Comparison of ENCODE assay signal across 7 cellular contexts in genomic region chr12:104381721-104382480, GRCh38.
DNase-seq lines count a peak whose midpoint lies in the region; ATAC-seq lines count a peak whose summit lies in the region.

No MANE protein-coding gene starts in this region.

- peaks cover 5 to 7% of the 10 kb centered on the region in 2 donors for H3K27me3 Mint-ChIP-seq in natural killer cell treated with Interleukin-12 subunit alpha and Interleukin-12 subunit beta and Interleukin-15 and Interleukin-18, amount 100 ng/mL, for 72 hours
- no peaks in the 10 kb centered on the region for H3K27me3 Mint-ChIP-seq in stimulated activated naive B cell treated with anti-CD40 and anti-IgM and Interleukin-4, amounts not matched to agents 10 μg/mL and 1 μg/mL and 100 μg/mL, for 72 hours

- peak overlapping the region; percentile 68 to 73 for H3K27ac Mint-ChIP-seq in natural killer cell treated with Interleukin-12 subunit alpha and Interleukin-12 subunit beta and Interleukin-15 and Interleukin-18, amount 100 ng/mL, for 72 hours
- H3K27ac Mint-ChIP-seq in stimulated activated naive B cell treated with anti-CD40 and anti-IgM and Interleukin-4, amounts not matched to agents 10 μg/mL and 1 μg/mL and 100 μg/mL, for 72 hours = peak overlapping the region; percentile 31

- H3K9me3 Mint-ChIP-seq in natural killer cell treated with Interleukin-12 subunit alpha and Interleukin-12 subunit beta and Interleukin-15 and Interleukin-18, amount 100 ng/mL, for 72 hours = peaks cover 7% of the 10 kb centered on the region
- H3K9me3 Mint-ChIP-seq in stimulated activated naive B cell treated with anti-CD40 and anti-IgM and Interleukin-4, amounts not matched to agents 10 μg/mL and 1 μg/mL and 100 μg/mL, for 72 hours = peaks cover 3 to 4% of the 10 kb centered on the region in 2 donors

- H3K36me3 Mint-ChIP-seq in natural killer cell treated with Interleukin-12 subunit alpha and Interleukin-12 subunit beta and Interleukin-15 and Interleukin-18, amount 100 ng/mL, for 72 hours = no peaks in the 10 kb centered on the region
- H3K36me3 Mint-ChIP-seq in stimulated activated naive B cell treated with anti-CD40 and anti-IgM and Interleukin-4, amounts not matched to agents 10 μg/mL and 1 μg/mL and 100 μg/mL, for 72 hours = peaks cover 9 to 24% of the 10 kb centered on the region in 2 donors

- ATAC-seq in GM18498 (IDR thresholded peaks at IDR 0.05; ENCODE audit: unreplicated experiment) = peak; percentile 72
- peak; percentile 81 to 90 for ATAC-seq in natural killer cell treated with Interleukin-12 subunit alpha and Interleukin-12 subunit beta and Interleukin-15 and Interleukin-18, amount 100 ng/mL, for 72 hours
- ATAC-seq in stimulated activated naive B cell treated with anti-CD40 and anti-IgM and Interleukin-4, amounts not matched to agents 10 μg/mL and 1 μg/mL and 100 μg/mL, for 72 hours (replicated peaks) = peak; percentile 92 to 94

- DNase-seq in KBM-7 = peak; percentile 89
- peak; percentile 72 for DNase-seq in OCI-M2 (lab: John Stamatoyannopoulos, UW; ENCODE audit: unreplicated experiment)
- peak; percentile 81 for DNase-seq in activated T-cell treated with anti-CD3 and anti-CD28 coated beads, Interleukin-2, amount 50 U/mL, for 1 hour
- peak; percentile 63 for DNase-seq in fibroblast of gingiva (ENCODE audit: low read depth)
- peak; percentile 84 for DNase-seq in natural killer cell treated with Interleukin-12 subunit alpha and Interleukin-12 subunit beta and Interleukin-15 and Interleukin-18, amount 100 ng/mL, for 72 hours (ENCODE audit: low spot score)
- peak; percentile 71 for DNase-seq in stimulated activated naive B cell treated with anti-CD40 and anti-IgM and Interleukin-4, amounts not matched to agents 10 μg/mL and 1 μg/mL and 100 μg/mL, for 72 hours

- H3K4me1 Mint-ChIP-seq in natural killer cell treated with Interleukin-12 subunit alpha and Interleukin-12 subunit beta and Interleukin-15 and Interleukin-18, amount 100 ng/mL, for 72 hours (ENCODE audit: low read depth in 2 of 2) = peaks cover 27 to 38% of the 10 kb centered on the region in 2 donors
- H3K4me1 Mint-ChIP-seq in stimulated activated naive B cell treated with anti-CD40 and anti-IgM and Interleukin-4, amounts not matched to agents 10 μg/mL and 1 μg/mL and 100 μg/mL, for 72 hours = peaks cover 9 to 13% of the 10 kb centered on the region in 2 donors

- in situ Hi-C loops in KBM-7 (cut with MboI; ENCODE audit: low pct_unique_long_range_greater_than_20kb, low sequenced_read_pairs) = no loop called here

- peak overlapping the region; percentile 49 for H3K4me3 Mint-ChIP-seq in natural killer cell treated with Interleukin-12 subunit alpha and Interleukin-12 subunit beta and Interleukin-15 and Interleukin-18, amount 100 ng/mL, for 72 hours
- H3K4me3 Mint-ChIP-seq in stimulated activated naive B cell treated with anti-CD40 and anti-IgM and Interleukin-4, amounts not matched to agents 10 μg/mL and 1 μg/mL and 100 μg/mL, for 72 hours = no peak overlapping the region

Comparison
In these comparisons a context has a peak if more than half of its experiments do, and no peak if none do; other contexts are left out.
1. Peak in every context shown above with its lines: DNase-seq and ATAC-seq.